In the genomic region with DNA sequence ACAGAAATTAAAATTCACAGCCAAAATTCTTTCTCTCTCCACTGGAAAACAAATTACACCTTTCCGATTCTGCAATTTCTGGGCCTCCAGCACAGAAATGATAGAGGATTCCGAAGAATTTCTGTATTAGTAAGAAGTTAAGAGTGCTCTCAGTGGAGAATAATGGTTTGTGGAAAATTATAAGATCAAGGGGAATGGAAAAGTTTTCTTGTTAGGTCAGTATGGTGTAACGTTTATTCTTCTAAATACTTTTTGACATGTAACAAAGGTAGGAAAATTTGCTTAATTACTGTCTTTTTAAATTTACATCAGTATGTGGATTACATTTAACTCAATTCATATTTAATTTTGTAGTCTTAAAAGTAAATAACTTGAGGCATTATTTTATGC, we compare ENCODE assay signal across 1 cellular context.
TF ChIP-seq lines count a peak whose summit lies in the region.

No MANE protein-coding gene starts in this region.

TF ChIP-seq in GM12878, 131 proteins besides CTCF, POLR2A, EP300 and RAD21 (continued from another document):
- TF ChIP-seq, protein P1, sequence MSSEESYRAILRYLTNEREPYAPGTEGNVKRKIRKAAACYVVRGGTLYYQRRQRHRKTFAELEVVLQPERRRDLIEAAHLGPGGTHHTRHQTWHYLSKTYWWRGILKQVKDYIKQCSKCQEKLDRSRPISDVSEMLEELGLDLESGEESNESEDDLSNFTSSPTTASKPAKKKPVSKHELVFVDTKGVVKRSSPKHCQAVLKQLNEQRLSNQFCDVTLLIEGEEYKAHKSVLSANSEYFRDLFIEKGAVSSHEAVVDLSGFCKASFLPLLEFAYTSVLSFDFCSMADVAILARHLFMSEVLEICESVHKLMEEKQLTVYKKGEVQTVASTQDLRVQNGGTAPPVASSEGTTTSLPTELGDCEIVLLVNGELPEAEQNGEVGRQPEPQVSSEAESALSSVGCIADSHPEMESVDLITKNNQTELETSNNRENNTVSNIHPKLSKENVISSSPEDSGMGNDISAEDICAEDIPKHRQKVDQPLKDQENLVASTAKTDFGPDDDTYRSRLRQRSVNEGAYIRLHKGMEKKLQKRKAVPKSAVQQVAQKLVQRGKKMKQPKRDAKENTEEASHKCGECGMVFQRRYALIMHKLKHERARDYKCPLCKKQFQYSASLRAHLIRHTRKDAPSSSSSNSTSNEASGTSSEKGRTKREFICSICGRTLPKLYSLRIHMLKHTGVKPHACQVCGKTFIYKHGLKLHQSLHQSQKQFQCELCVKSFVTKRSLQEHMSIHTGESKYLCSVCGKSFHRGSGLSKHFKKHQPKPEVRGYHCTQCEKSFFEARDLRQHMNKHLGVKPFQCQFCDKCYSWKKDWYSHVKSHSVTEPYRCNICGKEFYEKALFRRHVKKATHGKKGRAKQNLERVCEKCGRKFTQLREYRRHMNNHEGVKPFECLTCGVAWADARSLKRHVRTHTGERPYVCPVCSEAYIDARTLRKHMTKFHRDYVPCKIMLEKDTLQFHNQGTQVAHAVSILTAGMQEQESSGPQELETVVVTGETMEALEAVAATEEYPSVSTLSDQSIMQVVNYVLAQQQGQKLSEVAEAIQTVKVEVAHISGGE (CRISPR knock-in tag; IDR thresholded peaks at IDR 0.05): no peak
